Comparison of ENCODE assay signal across 8 cellular contexts in genomic region chr2:105337122-105338019, GRCh38. TPM values are rescaled to one million over a fixed set of nuclear protein-coding genes. Genes with fewer than 3 reads are reported as not detected.
A peak's percentile ranks its signal among the peaks of the same experiment; 100 is the strongest.
DNase-seq lines count a peak whose midpoint lies in the region; ATAC-seq and TF ChIP-seq lines count a peak whose summit lies in the region.

TSS of gene C2orf49 (plus strand) at chr2:105337540. CDS start at chr2:105337588, 48 bp downstream.

- no peaks in the 10 kb centered on the region for H3K9me3 Mint-ChIP-seq in effector memory CD8-positive, alpha-beta T cell

- ATAC-seq in effector memory CD8-positive, alpha-beta T cell (replicated peaks) = peak; percentile 93

- H3K36me3 Mint-ChIP-seq in effector memory CD8-positive, alpha-beta T cell (ENCODE audit: insufficient read depth) = peaks cover 31% of the 10 kb centered on the region

- H3K27me3 Mint-ChIP-seq in effector memory CD8-positive, alpha-beta T cell = no peaks in the 10 kb centered on the region

- H3K27ac Mint-ChIP-seq in effector memory CD8-positive, alpha-beta T cell = peak within 1 kb of the TSS; percentile 99

- H3K4me3 Mint-ChIP-seq in effector memory CD8-positive, alpha-beta T cell = peak within 1 kb of the TSS; percentile 90 to 93

- no peak for TF ChIP-seq CTCF in GM20000 (IDR thresholded peaks at IDR 0.05; ENCODE audit: extremely low read depth, missing control alignments)

- peaks cover 14 to 38% of the 10 kb centered on the region in 2 donors for H3K4me1 Mint-ChIP-seq in effector memory CD8-positive, alpha-beta T cell (ENCODE audit: low read depth in 2 of 2)

- DNase-seq in COLO668 (lab: John Stamatoyannopoulos, UW; ENCODE audit: unreplicated experiment) (peak; percentile 89), GM20000 (ENCODE audit: low spot score) (peak; percentile 85), HT-29 (ENCODE audit: low spot score) (peak; percentile 89), medulla oblongata (ENCODE audit: extremely low spot score) (peak; percentile 91)
- peak; percentile 77 for DNase-seq in NK-92 treated with Interleukin-12 subunit alpha and Interleukin-12 subunit beta, amount 100 ng/mL, for 24 hours (lab: John Stamatoyannopoulos, UW)
- DNase-seq in activated CD8-positive, alpha-beta memory T cell treated with anti-CD3 and anti-CD28 coated beads for 24 hours = peak; percentile 96
- DNase-seq in effector memory CD8-positive, alpha-beta T cell = peak; percentile 88 to 92 (median 89)
- peak; percentile 81 for DNase-seq in stimulated activated CD8-positive, alpha-beta memory T cell treated with anti-CD3 and anti-CD28 coated beads, Interleukin-12 subunit alpha, Interleukin-12 subunit beta, amount 100 ng/mL, for 1 hour (ENCODE audit: low read depth)

RNA-seq across cellular contexts. Expression of gene C2orf49, which starts in this region (rescaled TPM):
- total RNA-seq in HT-29 (2014; rRNA removed; shearing (Covaris generic)) = 6.7 and 7.7 TPM in 2 replicates

Comparison
In these comparisons a context has a peak if more than half of its experiments do, and no peak if none do; other contexts are left out.
1. Peak in every context shown above with its lines: DNase-seq and ATAC-seq.